26 cellular contexts compared by ENCODE assay signal in genomic region chr10:44813201-44813600, GRCh38.
"Had no signal": no experiment of that assay in that cellular context is flagged by ENCODE, and none has a peak within 500 bp of the region (broad histone marks: within the 10 kb centered on the region; RNA-seq: fewer than 3 reads in every experiment).

No MANE protein-coding gene starts in this region.

- ATAC-seq: natural killer cell; psoas muscle; right cardiac atrium; right lobe of liver; stimulated activated effector memory CD8-positive, alpha-beta T cell treated with anti-CD3 and anti-CD28 coated beads, Interleukin-12 subunit alpha, Interleukin-12 subunit beta, amount 100 ng/mL, for 72 hours; stimulated activated naive B cell treated with anti-CD40 and anti-IgM and Interleukin-4, amounts not matched to agents 10 μg/mL and 1 μg/mL and 100 μg/mL, for 72 hours had no signal

- H3K36me3 ChIP-seq: neural progenitor cell, ovary, right lobe of liver, sigmoid colon, stomach, thoracic aorta, thyroid gland, tibial nerve, upper lobe of left lung, vagina had no signal

- H3K27me3 ChIP-seq: neural progenitor cell, ovary, right lobe of liver, sigmoid colon, stomach, thyroid gland, tibial nerve, upper lobe of left lung, vagina had no signal

- DNase-seq: natural killer cell; occipital lobe; ovary; posterior cingulate gyrus; psoas muscle; right cardiac atrium; right lobe of liver; sigmoid colon; small intestine; stimulated activated CD4-positive, alpha-beta T cell treated with anti-CD3 and anti-CD28 coated beads, Interleukin-15, amount 100 ng/mL, for 24 hours; stimulated activated CD4-positive, alpha-beta T cell treated with anti-CD3 and anti-CD28 coated beads, Interleukin-2, amount 100 ng/mL, for 24 hours; stimulated activated CD4-positive, alpha-beta T cell treated with anti-CD3 and anti-CD28 coated beads, Interleukin-2, amount 100 ng/mL, for 48 hours; stimulated activated CD4-positive, alpha-beta T cell treated with anti-CD3 and anti-CD28 coated beads, Interleukin-4, amount 100 ng/mL, for 24 hours; stimulated activated naive B cell treated with anti-CD40 and anti-IgM and Interleukin-4, amounts not matched to agents 10 μg/mL and 1 μg/mL and 100 μg/mL, for 72 hours; stimulated activated naive CD4-positive, alpha-beta T cell treated with Interleukin-2 at 50 U/mL for 16 hours; stomach; thyroid gland; trophoblast cell; upper lobe of left lung had no signal

- H2AFZ ChIP-seq: neural progenitor cell, parathyroid adenoma had no signal

- H3K4me1 ChIP-seq: neural progenitor cell, parathyroid adenoma, psoas muscle, right lobe of liver, sigmoid colon, thyroid gland, upper lobe of left lung, vagina had no signal

- H3K27ac ChIP-seq: neural progenitor cell, ovary, parathyroid adenoma, psoas muscle, right lobe of liver, sigmoid colon, stomach, thoracic aorta, thyroid gland, tibial nerve, upper lobe of left lung, vagina had no signal

- H3K79me2 ChIP-seq: parathyroid adenoma had no signal

- H3K9me3 ChIP-seq: ovary, psoas muscle, right lobe of liver, sigmoid colon, stomach, thoracic aorta, thyroid gland, tibial nerve, upper lobe of left lung, vagina had no signal

- FAIRE-seq: small intestine, urothelium cell line had no signal

- H3K9ac ChIP-seq: neural progenitor cell, parathyroid adenoma had no signal

- H3K4me3 ChIP-seq: neural progenitor cell, ovary, psoas muscle, right lobe of liver, sigmoid colon, stomach, thoracic aorta, thyroid gland, tibial nerve, upper lobe of left lung, vagina had no signal

- H3K4me2 ChIP-seq: neural progenitor cell had no signal
